8 cellular contexts compared by ENCODE assay signal in genomic region chr17:81514735-81515529, GRCh38. TPM values are rescaled to one million over a fixed set of nuclear protein-coding genes. Genes with fewer than 3 reads are reported as not detected.
A peak's percentile ranks its signal among the peaks of the same experiment; 100 is the strongest.
DNase-seq lines count a peak whose midpoint lies in the region; ATAC-seq and TF ChIP-seq lines count a peak whose summit lies in the region.

No MANE protein-coding gene starts in this region.

- H3K27me3 Mint-ChIP-seq in activated T-helper 2 cell treated with anti-CD3 and anti-CD28 coated beads, Interferon-gamma antibody, Interleukin-2, Interleukin-4, amounts not matched to agents 10 μg/mL and 5 μg/mL and 100 μg/mL, durations not matched to agents 14 hours and 24 hours and 36 hours (ENCODE audit: low read depth), result no peaks in the 10 kb centered on the region
- H3K27me3 Mint-ChIP-seq in naive thymus-derived CD4-positive, alpha-beta T cell, result peaks cover 0 to 7% (median 0%) of the 10 kb centered on the region in 5 donors

- no peaks in the 10 kb centered on the region for H3K9me3 ChIP-seq in naive thymus-derived CD4-positive, alpha-beta T cell (ENCODE audit: control insufficient read depth in 2 of 3, low read length in 3 of 3)
- H3K9me3 ChIP-seq in suprapubic skin, result no peaks in the 10 kb centered on the region

- peak overlapping the region; percentile 79 for H3K27ac ChIP-seq in naive thymus-derived CD4-positive, alpha-beta T cell (ENCODE audit: low read depth, low read length)
- peak overlapping the region; percentile 95 for H3K27ac ChIP-seq in suprapubic skin

- ATAC-seq in HG03432 (IDR thresholded peaks at IDR 0.05; ENCODE audit: unreplicated experiment) (peak; percentile 21), HG03520 (IDR thresholded peaks at IDR 0.05; ENCODE audit: unreplicated experiment) (no peak)
- ATAC-seq in naive thymus-derived CD4-positive, alpha-beta T cell, result peak; percentile 21

- H3K36me3 Mint-ChIP-seq in activated T-helper 2 cell treated with anti-CD3 and anti-CD28 coated beads, Interferon-gamma antibody, Interleukin-2, Interleukin-4, amounts not matched to agents 10 μg/mL and 5 μg/mL and 100 μg/mL, durations not matched to agents 14 hours and 24 hours and 36 hours (ENCODE audit: low read depth), result peaks cover 32% of the 10 kb centered on the region
- peaks cover 5 to 30% (median 21%) of the 10 kb centered on the region in 5 donors for H3K36me3 Mint-ChIP-seq in naive thymus-derived CD4-positive, alpha-beta T cell

- TF ChIP-seq CTCF in GM12875 (IDR thresholded peaks at IDR 0.05; ENCODE audit: borderline replicate concordance, insufficient read depth, low read depth, low read length) (no peak), suprapubic skin (IDR thresholded peaks at IDR 0.05) (peak in 1 of 2 donors; percentile 4)

- intact Hi-C loops in activated T-helper 2 cell treated with anti-CD3 and anti-CD28 coated beads, Interferon-gamma antibody, Interleukin-2, Interleukin-4, amounts not matched to agents 10 μg/mL and 5 μg/mL and 100 μg/mL, durations not matched to agents 14 hours and 24 hours and 36 hours (cut with micrococcal nuclease), result loop anchor here (1.0 to 5.0 kb wide), 3 partner anchors 37 to 118 kb away; partner anchors contain the start of genes BAHCC1 and FAAP100
- intact Hi-C loops in naive thymus-derived CD4-positive, alpha-beta T cell (cut with micrococcal nuclease), result loop anchor here (2.0 to 10.0 kb wide), 7 partner anchors 118 to 1703 kb away; partner anchors contain the start of genes ARL16 (in 2 of the 2), BAHCC1 (in 2 of the 2), HGS (in 2 of the 2) and CCDC137 (in 1 of the 2)

- peaks cover 0 to 34% of the 10 kb centered on the region in 2 donors for H3K4me1 ChIP-seq in naive thymus-derived CD4-positive, alpha-beta T cell (ENCODE audit: control insufficient read depth in 2 of 2, insufficient read depth in 2 of 2, low read length in 2 of 2)
- H3K4me1 ChIP-seq in suprapubic skin, result peaks cover 79% of the 10 kb centered on the region

- H3K27ac Mint-ChIP-seq in activated T-helper 2 cell treated with anti-CD3 and anti-CD28 coated beads, Interferon-gamma antibody, Interleukin-2, Interleukin-4, amounts not matched to agents 10 μg/mL and 5 μg/mL and 100 μg/mL, durations not matched to agents 14 hours and 24 hours and 36 hours, result peak overlapping the region; percentile 88
- H3K27ac Mint-ChIP-seq in naive thymus-derived CD4-positive, alpha-beta T cell, result peak overlapping the region; percentile 81 to 93 (median 89)

- peak overlapping the region; percentile 71 for H3K4me3 ChIP-seq in GM12875 (ENCODE audit: low read depth, low read length)
- peak overlapping the region; percentile 75 for H3K4me3 ChIP-seq in naive thymus-derived CD4-positive, alpha-beta T cell (ENCODE audit: low read length)
- H3K4me3 ChIP-seq in suprapubic skin, result peak overlapping the region; percentile 96

- H3K27me3 ChIP-seq in naive thymus-derived CD4-positive, alpha-beta T cell (ENCODE audit: control insufficient read depth in 2 of 2, insufficient read depth in 2 of 2, low read length in 2 of 2), result no peaks in the 10 kb centered on the region
- H3K27me3 ChIP-seq in suprapubic skin, result no peaks in the 10 kb centered on the region

- POLR2A ChIA-PET in naive thymus-derived CD4-positive, alpha-beta T cell (lab: Charles Lee), result interaction anchor here (0.7 to 7.4 kb wide), 7 partner anchors 27 to 355 kb away, joined by 3 to 65 read pairs (median 4); partner anchors contain the start of genes ARHGDIA, ARL16, FAAP100 and HGS

- TF ChIP-seq EP300 in suprapubic skin (IDR thresholded peaks at IDR 0.05), result no peak

- H3K9me3 Mint-ChIP-seq in activated T-helper 2 cell treated with anti-CD3 and anti-CD28 coated beads, Interferon-gamma antibody, Interleukin-2, Interleukin-4, amounts not matched to agents 10 μg/mL and 5 μg/mL and 100 μg/mL, durations not matched to agents 14 hours and 24 hours and 36 hours, result no peaks in the 10 kb centered on the region
- peaks cover 0 to 19% (median 0%) of the 10 kb centered on the region in 11 donors for H3K9me3 Mint-ChIP-seq in naive thymus-derived CD4-positive, alpha-beta T cell

- DNase-seq in activated T-helper 2 cell treated with anti-CD3 and anti-CD28 coated beads, Interferon-gamma antibody, Interleukin-2, Interleukin-4, amounts not matched to agents 10 μg/mL and 5 μg/mL and 100 μg/mL, durations not matched to agents 14 hours and 24 hours and 36 hours (ENCODE audit: low spot score), result peak; percentile 64
- peak; percentile 79 for DNase-seq in fibroblast of peridontal ligament (ENCODE audit: extremely low read depth)
- peak; percentile 30 to 84 (median 41) for DNase-seq in naive thymus-derived CD4-positive, alpha-beta T cell
- peak in 1 of 2 donors; percentile 87 for DNase-seq in suprapubic skin (ENCODE audit: low spot score in 2 of 2)

- CTCF ChIA-PET in naive thymus-derived CD4-positive, alpha-beta T cell (lab: Charles Lee), result interaction anchor here (1.4 kb wide), 1 partner anchor 30 kb away, joined by 3 read pairs; no protein-coding TSS in a partner anchor

- 0% methylated on average over 1 of the region's 82 CpGs for WGBS in suprapubic skin

- peaks cover 13% of the 10 kb centered on the region for H3K4me1 Mint-ChIP-seq in activated T-helper 2 cell treated with anti-CD3 and anti-CD28 coated beads, Interferon-gamma antibody, Interleukin-2, Interleukin-4, amounts not matched to agents 10 μg/mL and 5 μg/mL and 100 μg/mL, durations not matched to agents 14 hours and 24 hours and 36 hours (ENCODE audit: low read depth)
- H3K4me1 Mint-ChIP-seq in naive thymus-derived CD4-positive, alpha-beta T cell, result peaks cover 7 to 39% (median 33%) of the 10 kb centered on the region in 7 donors

- H3K36me3 ChIP-seq in naive thymus-derived CD4-positive, alpha-beta T cell (ENCODE audit: control insufficient read depth in 2 of 3, insufficient read depth in 3 of 3, low read length in 3 of 3), result peaks cover 17 to 24% (median 19%) of the 10 kb centered on the region in 3 experiments
- H3K36me3 ChIP-seq in suprapubic skin, result peaks cover 20% of the 10 kb centered on the region

- TF ChIP-seq POLR2A in suprapubic skin (IDR thresholded peaks at IDR 0.05), result no peak

- H3K4me3 Mint-ChIP-seq in activated T-helper 2 cell treated with anti-CD3 and anti-CD28 coated beads, Interferon-gamma antibody, Interleukin-2, Interleukin-4, amounts not matched to agents 10 μg/mL and 5 μg/mL and 100 μg/mL, durations not matched to agents 14 hours and 24 hours and 36 hours (ENCODE audit: low read depth), result peak overlapping the region; percentile 91
- peak overlapping the region; percentile 75 to 98 (median 86) for H3K4me3 Mint-ChIP-seq in naive thymus-derived CD4-positive, alpha-beta T cell

TF ChIP-seq in PFSK-1, 5 proteins besides CTCF, POLR2A, EP300 and RAD21:
- TF ChIP-seq FOXP2 (optimal IDR thresholded peaks at IDR 0.05; ENCODE audit: borderline replicate concordance, extremely low read depth, extremely low read length, insufficient read depth), result peak; percentile 58
- TF ChIP-seq POLR2AphosphoS5 (IDR thresholded peaks at IDR 0.05; ENCODE audit: low read depth, low read length), result no peak
- peak; percentile 94; the same call in 1 of the 2 replicates for TF ChIP-seq SIN3A (IDR thresholded peaks at IDR 0.05; ENCODE audit: borderline replicate concordance, insufficient read depth, low read length)

RNA-seq across cellular contexts. Expression of gene ACTG1, which starts 2.3 kb away (rescaled TPM):
- polyA plus RNA-seq in PFSK-1 (2012; ENCODE audit: insufficient read length, low read depth), result 8,081 TPM
- 4,152 and 4,174 TPM in 2 replicates for total RNA-seq in activated T-helper 2 cell treated with anti-CD3 and anti-CD28 coated beads, Interferon-gamma antibody, Interleukin-2, Interleukin-4, amounts not matched to agents 10 μg/mL and 5 μg/mL and 100 μg/mL, durations not matched to agents 14 hours and 24 hours and 36 hours
- total RNA-seq in naive thymus-derived CD4-positive, alpha-beta T cell, result 1,000 to 10,000 TPM in 4 of 5 experiments, 100 to 1,000 TPM in 1; 971 to 4,639 (median 1,185) TPM
- 1,000 to 10,000 TPM; 1,098 to 1,433 TPM for polyA plus RNA-seq in naive thymus-derived CD4-positive, alpha-beta T cell
- total RNA-seq in suprapubic skin, result 1,000 to 10,000 TPM; 2,659 to 6,485 (median 4,163) TPM

RNA-seq across cellular contexts. Expression of gene FSCN2, which starts 13.2 kb away (rescaled TPM):
- 1.6 TPM for polyA plus RNA-seq in PFSK-1 (2012; ENCODE audit: insufficient read length, low read depth)
- total RNA-seq in activated T-helper 2 cell treated with anti-CD3 and anti-CD28 coated beads, Interferon-gamma antibody, Interleukin-2, Interleukin-4, amounts not matched to agents 10 μg/mL and 5 μg/mL and 100 μg/mL, durations not matched to agents 14 hours and 24 hours and 36 hours, result 1.1 TPM in 2 replicates
- total RNA-seq in naive thymus-derived CD4-positive, alpha-beta T cell, result 1 to 10 TPM in 2 of 5 experiments, under 1 TPM in 3; 0.56 to 1.6 (median 0.70) TPM
- not detected for polyA plus RNA-seq in naive thymus-derived CD4-positive, alpha-beta T cell
- total RNA-seq in suprapubic skin, result 1 to 10 TPM in 3 of 4 donors, under 1 TPM in 1; 0.52 to 4.7 (median 3.3) TPM

RNA-seq across cellular contexts. Expression of gene FAAP100, which starts 37.2 kb away (rescaled TPM):
- 63.5 TPM for polyA plus RNA-seq in PFSK-1 (2012; ENCODE audit: insufficient read length, low read depth)
- 61.6 and 64.4 TPM in 2 replicates for total RNA-seq in activated T-helper 2 cell treated with anti-CD3 and anti-CD28 coated beads, Interferon-gamma antibody, Interleukin-2, Interleukin-4, amounts not matched to agents 10 μg/mL and 5 μg/mL and 100 μg/mL, durations not matched to agents 14 hours and 24 hours and 36 hours
- total RNA-seq in naive thymus-derived CD4-positive, alpha-beta T cell, result 10 to 100 TPM; 28.8 to 57.0 (median 43.6) TPM
- polyA plus RNA-seq in naive thymus-derived CD4-positive, alpha-beta T cell, result 10 to 100 TPM in 1 of 2 donors, 1 to 10 TPM in 1; 9.0 to 20.1 TPM
- total RNA-seq in suprapubic skin, result 10 to 100 TPM; 33.0 to 44.2 (median 37.7) TPM
